16 cellular contexts compared by ENCODE assay signal in genomic region chr3:127535901-127536817, GRCh38. TPM values are rescaled to one million over a fixed set of nuclear protein-coding genes. Genes with fewer than 3 reads are reported as not detected.
A peak's percentile ranks its signal among the peaks of the same experiment; 100 is the strongest.
DNase-seq lines count a peak whose midpoint lies in the region; ATAC-seq, FAIRE-seq and TF ChIP-seq lines count a peak whose summit lies in the region.
"Had no signal": no experiment of that assay in that cellular context is flagged by ENCODE, and none has a peak within 500 bp of the region (broad histone marks: within the 10 kb centered on the region; RNA-seq: fewer than 3 reads in every experiment).

No MANE protein-coding gene starts in this region.

- no peak overlapping the region for H3K4me3 ChIP-seq in H1 (ENCODE audit: extremely low read depth in 1 of 4, insufficient read depth in 2 of 4, low read depth in 3 of 4, low read length in 4 of 4)
- no peak overlapping the region for H3K4me3 ChIP-seq in osteoblast (ENCODE audit: insufficient read depth, low read length)
- no peak overlapping the region for H3K4me3 ChIP-seq in upper lobe of left lung
- H3K4me3 ChIP-seq: suprapubic skin had no signal

- TF ChIP-seq EP300 in H1 (IDR thresholded peaks at IDR 0.05; ENCODE audit: borderline replicate concordance in 1 of 2, low read depth in 2 of 2, low read length in 2 of 2) (no peak), upper lobe of left lung (IDR thresholded peaks at IDR 0.05) (no peak)

- no peak overlapping the region for H3K56ac ChIP-seq in H1 (replicated peaks; ENCODE audit: insufficient read length, low read depth, low read length)

- no peak for TF ChIP-seq CTCF in H1 (IDR thresholded peaks at IDR 0.05; ENCODE audit: control extremely low read depth in 1 of 3, insufficient read depth in 1 of 3, low read depth in 1 of 3, low read length in 3 of 3)
- TF ChIP-seq CTCF in osteoblast (IDR thresholded peaks at IDR 0.05; ENCODE audit: extremely low read depth, low read depth, low read length) = no peak
- TF ChIP-seq CTCF in upper lobe of left lung (IDR thresholded peaks at IDR 0.05) = no peak

- H3K79me1 ChIP-seq in H1 (ENCODE audit: low read depth, low read length) = no peaks in the 10 kb centered on the region

- H3K4me1 ChIP-seq in H1 (replicated peaks in 1 of 4; ENCODE audit: control insufficient read depth in 3 of 4, insufficient read depth in 4 of 4, low read length in 3 of 4) (peaks cover 0 to 18% (median 10%) of the 10 kb centered on the region in 4 experiments; a peak in 6 of 7 replicates), osteoblast (ENCODE audit: insufficient read depth, low read length) (no peaks in the 10 kb centered on the region), upper lobe of left lung (no peaks in the 10 kb centered on the region)

- H4K5ac ChIP-seq in H1 (ENCODE audit: insufficient read length, low read depth, low read length) = no peak overlapping the region

- H2BK15ac ChIP-seq in H1 (ENCODE audit: low read length) = peak overlapping the region; percentile 46; the same call in 1 of the 2 replicates

- POLR2A ChIA-PET in H1 (lab: Charles Lee; ENCODE audit: partially characterized antibody) = interaction anchor here (0.6 kb wide), 1 partner anchor 63 kb away, joined by 3 read pairs; no protein-coding TSS in a partner anchor

- H3K79me2 ChIP-seq in H1 (ENCODE audit: control insufficient read depth in 1 of 2, insufficient read depth in 2 of 2, low read length in 2 of 2) = no peaks in the 10 kb centered on the region
- no peaks in the 10 kb centered on the region for H3K79me2 ChIP-seq in osteoblast (ENCODE audit: insufficient read depth, low read length)

- H3K18ac ChIP-seq in H1 (ENCODE audit: extremely low read depth, low read length) = no peak overlapping the region; the same call in 1 of the 2 replicates

- no peak for FAIRE-seq in H1 (lab: Jason Lieb, UNC)
- FAIRE-seq: small intestine had no signal

- H4K20me1 ChIP-seq in H1 (replicated peaks in 1 of 2; ENCODE audit: control insufficient read depth in 1 of 2, insufficient read depth in 2 of 2, low read length in 2 of 2) (no peaks in the 10 kb centered on the region), osteoblast (ENCODE audit: insufficient read depth, low read length) (no peaks in the 10 kb centered on the region)

- H4K8ac ChIP-seq in H1 (ENCODE audit: extremely low read depth, insufficient read depth, low read length) = peak overlapping the region; percentile 28; the same call in 1 of the 2 replicates

- no peak overlapping the region for H2BK120ac ChIP-seq in H1 (replicated peaks; ENCODE audit: low read depth, low read length)

- H3K4ac ChIP-seq in H1 (replicated peaks; ENCODE audit: insufficient read length, low read depth, low read length) = no peak overlapping the region

- H3K9me3 ChIP-seq in H1 (ENCODE audit: insufficient read depth in 2 of 2, low read depth in 1 of 2, low read length in 1 of 2) (no peaks in the 10 kb centered on the region), osteoblast (ENCODE audit: low read depth, low read length) (no peaks in the 10 kb centered on the region), upper lobe of left lung (no peaks in the 10 kb centered on the region)
- H3K9me3 ChIP-seq: suprapubic skin had no signal

- H3K14ac ChIP-seq in H1 (ENCODE audit: insufficient read length) = no peak overlapping the region

- no peak overlapping the region for H3K23ac ChIP-seq in H1 (ENCODE audit: insufficient read length)

- no peak for ATAC-seq in upper lobe of left lung (ENCODE audit: low FRiP score in 2 of 2)
- ATAC-seq in activated CD4-positive, CD25-positive, alpha-beta regulatory T cell treated with anti-CD3 and anti-CD28 coated beads, Interleukin-2, amount 50 U/mL, for 24 hours = no peak
- ATAC-seq: left cardiac atrium had no signal

- H2BK20ac ChIP-seq in H1 (ENCODE audit: low read length) = no peak overlapping the region

- H3K36me3 ChIP-seq in H1 (ENCODE audit: control insufficient read depth in 2 of 4, insufficient read depth in 4 of 4, low read length in 3 of 4) (no peaks in the 10 kb centered on the region), osteoblast (ENCODE audit: insufficient read depth, low read length) (no peaks in the 10 kb centered on the region), upper lobe of left lung (no peaks in the 10 kb centered on the region)
- H3K36me3 ChIP-seq: suprapubic skin had no signal

- H3K27ac ChIP-seq in H1 (ENCODE audit: low read depth, low read length) = no peak overlapping the region
- no peak overlapping the region for H3K27ac ChIP-seq in osteoblast (ENCODE audit: low read depth, low read length)
- no peak overlapping the region for H3K27ac ChIP-seq in upper lobe of left lung
- H3K27ac ChIP-seq: suprapubic skin had no signal

- H4K91ac ChIP-seq in H1 (replicated peaks; ENCODE audit: insufficient read length, low read length) = peak overlapping the region; percentile 25

- H2AFZ ChIP-seq in H1 (ENCODE audit: low read length) = 0 out of 2 replicates have a peak overlapping the region, but pooled peaks have one; percentile 53
- no peak overlapping the region for H2AFZ ChIP-seq in osteoblast (ENCODE audit: low read length)

- H3K27me3 ChIP-seq in H1 (replicated peaks in 1 of 4; ENCODE audit: control insufficient read depth in 3 of 4, extremely low read depth in 1 of 4, insufficient read depth in 3 of 4, low read length in 3 of 4) (no peaks in the 10 kb centered on the region), osteoblast (ENCODE audit: insufficient read depth, low read length) (peaks cover 7% of the 10 kb centered on the region), upper lobe of left lung (no peaks in the 10 kb centered on the region)

- H3K23me2 ChIP-seq in H1 (ENCODE audit: low read depth, low read length) = no peaks in the 10 kb centered on the region

- H3K4me2 ChIP-seq in H1 (ENCODE audit: insufficient read depth in 1 of 2, low read depth in 2 of 2, low read length in 2 of 2) = no peak overlapping the region
- no peak overlapping the region for H3K4me2 ChIP-seq in osteoblast (ENCODE audit: insufficient read depth, low read length)

- CTCF ChIA-PET in H1 (lab: Charles Lee; ENCODE audit: partially characterized antibody) = interaction anchor here (0.6 to 5.4 kb wide), 8 partner anchors 9 to 1061 kb away, joined by 3 to 33 read pairs (median 4); no protein-coding TSS in a partner anchor

- H2AK5ac ChIP-seq in H1 (ENCODE audit: low read depth, low read length) = no peak overlapping the region

- H3K9ac ChIP-seq in H1 (replicated peaks in 1 of 4; ENCODE audit: extremely low read depth in 1 of 4, low read depth in 3 of 4, low read length in 3 of 4) = no peak overlapping the region

- H2BK12ac ChIP-seq in H1 (ENCODE audit: low read depth, low read length) = no peak overlapping the region; the same call in 1 of the 2 replicates

- WGBS in H1 (ENCODE audit: extremely low coverage in 1 of 2, insufficient coverage in 1 of 2, insufficient read length in 1 of 2, insufficient replicate concordance in 2 of 2, low coverage in 1 of 2, low lambda C conversion rate in 2 of 2, missing lambda C conversion rate in 1 of 2), 2 experiments = 92% methylated on average over 17 of the region's 18 CpGs; no CpG with 5 or more reads in 1 of the 2 experiments
- 71 to 79% methylated on average over 13 to 18 of the region's 18 CpGs for WGBS in upper lobe of left lung, 2 donors

- TF ChIP-seq POLR2A in H1 (IDR thresholded peaks at IDR 0.05; ENCODE audit: control extremely low read depth in 1 of 2, low read depth in 2 of 2, low read length in 2 of 2) (no peak), upper lobe of left lung (IDR thresholded peaks at IDR 0.05) (no peak)

- no peak overlapping the region for H2BK5ac ChIP-seq in H1 (ENCODE audit: low read depth, low read length)

- DNase-seq in DMS79 treated with DMSO at 0.1 percent for 48 hours (lab: John Stamatoyannopoulos, UW) (peak; percentile 61), DMS79 (lab: John Stamatoyannopoulos, UW) (no peak), NCI-H2107 (lab: John Stamatoyannopoulos, UW) (peak; percentile 50), H1 (ENCODE audit: low read depth in 1 of 2, low spot score in 2 of 2) (no peak), osteoblast (ENCODE audit: insufficient read length, low spot score, missing footprints) (peak; percentile 79), upper lobe of left lung (no peak), NCI-H446 (lab: John Stamatoyannopoulos, UW) (no peak)
- DNase-seq: 8988T; activated CD4-positive, alpha-beta memory T cell treated with anti-CD3 and anti-CD28 coated beads, Interleukin-2, amount 10 ng/mL, durations not matched to agents 7 days and 5 days; CD8-positive, alpha-beta memory T cell; KBM-7; left cardiac atrium; NCI-H524; small intestine had no signal

- no peak for TF ChIP-seq RAD21 in H1 (IDR thresholded peaks at IDR 0.05 in 1 of 2, conservative IDR thresholded peaks at IDR 0.05 in 1 of 2; ENCODE audit: low read depth in 2 of 2, low read length in 2 of 2)

TF ChIP-seq in H1, 55 proteins besides CTCF, POLR2A, EP300 and RAD21 (continues in another document):
- no peak for TF ChIP-seq TAF1 (IDR thresholded peaks at IDR 0.05; ENCODE audit: low read depth, low read length)
- TF ChIP-seq KDM4A (IDR thresholded peaks at IDR 0.05; ENCODE audit: low read depth, low read length, severe bottlenecking) = no peak
- no peak for TF ChIP-seq MAX (IDR thresholded peaks at IDR 0.05)
- no peak for TF ChIP-seq NRF1 (IDR thresholded peaks at IDR 0.05; ENCODE audit: low read depth, low read length)
- TF ChIP-seq HDAC2 (IDR thresholded peaks at IDR 0.05; ENCODE audit: borderline replicate concordance in 1 of 2, low read depth in 2 of 2, low read length in 2 of 2) = no peak
- TF ChIP-seq E2F6 (IDR thresholded peaks at IDR 0.05) = no peak
- no peak for TF ChIP-seq GABPA (IDR thresholded peaks at IDR 0.05; ENCODE audit: borderline replicate concordance, insufficient read depth, low read length)

RNA-seq across cellular contexts. Expression of gene TPRA1, which starts 54.4 kb away (rescaled TPM):
- 17.9 and 18.8 TPM in 2 replicates for total RNA-seq in H1 (2021; fragmentation: NEBNext Ultra II Directional; extraction: Animal tissue kit (Norgen Biotek cat#: 25700))
- polyA plus RNA-seq in H1 (2011; rRNA removed) = 38.5 and 40.4 TPM in 2 replicates
- polyA plus RNA-seq in H1 (2011; cell fraction: cytosol; rRNA removed) = 26.2 TPM
- polyA plus RNA-seq in H1 (2011; cell fraction: nucleus; rRNA removed) = 44.8 TPM
- 13.6 to 21.6 TPM (median 19.1 TPM) in 4 replicates for polyA plus RNA-seq in H1 (2012, experiment 1 of 2)
- polyA plus RNA-seq in H1 (2012, experiment 2 of 2) = 22.5 TPM
- polyA plus RNA-seq in H1 (2013, experiment 1 of 2) = 16.6 TPM
- 17.0 TPM for polyA plus RNA-seq in H1 (2013, experiment 2 of 2)
- 17.8 and 25.6 TPM in 2 replicates for polyA minus RNA-seq in H1 (2011; rRNA and poly(A)+ RNA removed)
- 13.9 TPM for polyA minus RNA-seq in H1 (2011; cell fraction: cytosol; rRNA and poly(A)+ RNA removed)
- polyA minus RNA-seq in H1 (2011; cell fraction: nucleus; rRNA and poly(A)+ RNA removed) = 13.7 TPM
- 29.5 and 30.4 TPM in 2 replicates for total RNA-seq in osteoblast
- total RNA-seq in upper lobe of left lung = 10 to 100 TPM; 16.8 to 44.4 (median 40.3) TPM

Comparison
In these comparisons a context has a peak if more than half of its experiments do, and no peak if none do; other contexts are left out.
1. DNase-seq: peak in DMS79 treated with DMSO at 0.1 percent for 48 hours (single experiment), NCI-H2107 (single experiment) and osteoblast (single experiment); none in DMS79 (single experiment), H1 (0 of 2), upper lobe of left lung (0 of 2) and NCI-H446 (0 of 2).